20 cellular contexts compared by ENCODE assay signal in the genomic region with DNA sequence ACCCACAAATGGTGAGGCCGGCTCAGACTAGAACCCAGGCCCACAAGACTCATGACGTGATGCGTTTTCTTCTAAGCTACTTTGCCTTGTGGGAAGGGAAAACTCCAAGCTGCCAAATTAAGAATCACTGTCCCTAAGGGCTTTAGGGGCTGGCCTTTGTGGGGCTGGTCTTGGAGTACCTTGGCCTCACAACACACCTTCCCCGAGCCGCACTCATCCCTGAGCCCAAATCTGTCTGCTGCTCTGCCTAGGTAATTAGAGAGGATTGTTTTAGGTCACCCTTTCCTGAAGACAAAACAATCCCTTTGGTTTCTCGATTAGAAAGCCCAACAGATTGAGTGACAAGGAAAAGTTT.
"Had no signal": no experiment of that assay in that cellular context is flagged by ENCODE, and none has a peak within 500 bp of the region (broad histone marks: within the 10 kb centered on the region; RNA-seq: fewer than 3 reads in every experiment).

No MANE protein-coding gene starts in this region.

- H3K9me3 Mint-ChIP-seq: effector memory CD8-positive, alpha-beta T cell; immature natural killer cell; naive thymus-derived CD4-positive, alpha-beta T cell; nephron progenitor cell; stimulated activated naive CD8-positive, alpha-beta T cell treated with anti-CD3 and anti-CD28 coated beads, Interleukin-15, amount 100 ng/mL, for 72 hours had no signal

- DNase-seq: effector memory CD8-positive, alpha-beta T cell; esophagus squamous epithelium; foreskin fibroblast; glutamatergic neuron; immature natural killer cell; kidney; left colon; mammary epithelial cell; naive thymus-derived CD4-positive, alpha-beta T cell; nephron progenitor cell; posterior cingulate gyrus; spleen; stimulated activated CD4-positive, alpha-beta T cell treated with anti-CD3 and anti-CD28 coated beads, Interleukin-2, amount 100 ng/mL, for 24 hours; stimulated activated CD4-positive, alpha-beta T cell treated with anti-CD3 and anti-CD28 coated beads, Interleukin-4, amount 100 ng/mL, for 4 hours; stimulated activated naive B cell treated with anti-CD40 and anti-IgM and Interleukin-4, amounts not matched to agents 10 μg/mL and 1 μg/mL and 100 μg/mL, for 72 hours; stimulated activated naive CD8-positive, alpha-beta T cell treated with anti-CD3 and anti-CD28 coated beads, Interleukin-15, amount 100 ng/mL, for 72 hours; trophoblast cell had no signal

- H3K4me3 Mint-ChIP-seq: effector memory CD8-positive, alpha-beta T cell; immature natural killer cell; naive thymus-derived CD4-positive, alpha-beta T cell; nephron progenitor cell; stimulated activated naive B cell treated with anti-CD40 and anti-IgM and Interleukin-4, amounts not matched to agents 10 μg/mL and 1 μg/mL and 100 μg/mL, for 72 hours; stimulated activated naive CD8-positive, alpha-beta T cell treated with anti-CD3 and anti-CD28 coated beads, Interleukin-15, amount 100 ng/mL, for 72 hours had no signal

- H3K27ac ChIP-seq: esophagus squamous epithelium, gastroesophageal sphincter, neutrophil, spleen had no signal

- H3K36me3 ChIP-seq: esophagus squamous epithelium, gastroesophageal sphincter, neutrophil had no signal

- H3K27me3 ChIP-seq: esophagus squamous epithelium, gastroesophageal sphincter, neutrophil, spleen had no signal

- H3K27ac Mint-ChIP-seq: effector memory CD8-positive, alpha-beta T cell; immature natural killer cell; naive thymus-derived CD4-positive, alpha-beta T cell; nephron progenitor cell; stimulated activated naive B cell treated with anti-CD40 and anti-IgM and Interleukin-4, amounts not matched to agents 10 μg/mL and 1 μg/mL and 100 μg/mL, for 72 hours had no signal

- H3K4me3 ChIP-seq: esophagus squamous epithelium, gastroesophageal sphincter, spleen had no signal

- H3K4me1 Mint-ChIP-seq: naive thymus-derived CD4-positive, alpha-beta T cell; stimulated activated naive CD8-positive, alpha-beta T cell treated with anti-CD3 and anti-CD28 coated beads, Interleukin-15, amount 100 ng/mL, for 72 hours had no signal

- H3K4me1 ChIP-seq: spleen had no signal

- ATAC-seq: effector memory CD8-positive, alpha-beta T cell; gastroesophageal sphincter; naive thymus-derived CD4-positive, alpha-beta T cell; sciatic nerve; stimulated activated naive B cell treated with anti-CD40 and anti-IgM and Interleukin-4, amounts not matched to agents 10 μg/mL and 1 μg/mL and 100 μg/mL, for 72 hours; stimulated activated naive CD8-positive, alpha-beta T cell treated with anti-CD3 and anti-CD28 coated beads, Interleukin-15, amount 100 ng/mL, for 72 hours had no signal

- H3K27me3 Mint-ChIP-seq: effector memory CD8-positive, alpha-beta T cell; naive thymus-derived CD4-positive, alpha-beta T cell; stimulated activated naive B cell treated with anti-CD40 and anti-IgM and Interleukin-4, amounts not matched to agents 10 μg/mL and 1 μg/mL and 100 μg/mL, for 72 hours; stimulated activated naive CD8-positive, alpha-beta T cell treated with anti-CD3 and anti-CD28 coated beads, Interleukin-15, amount 100 ng/mL, for 72 hours had no signal
